ENCODE assay signal across 8 cellular contexts in genomic region chr2:175366814-175367213, GRCh38.
DNase-seq lines count a peak whose midpoint lies in the region; ATAC-seq and TF ChIP-seq lines count a peak whose summit lies in the region.

No MANE protein-coding gene starts in this region.

- H3K36me3 ChIP-seq in heart left ventricle: no peaks in the 10 kb centered on the region

- peak; percentile 72 for TF ChIP-seq CTCF in GM10266 (IDR thresholded peaks at IDR 0.05; ENCODE audit: control insufficient read depth, insufficient read depth, low read depth, missing control alignments)
- peak; percentile 54 to 76 (median 70) for TF ChIP-seq CTCF in heart left ventricle (IDR thresholded peaks at IDR 0.05)

- TF ChIP-seq POLR2A in heart left ventricle (IDR thresholded peaks at IDR 0.05): no peak

- peaks cover 0 to 11% (median 0%) of the 10 kb centered on the region in 12 donors for H3K4me1 ChIP-seq in heart left ventricle

- CTCF ChIA-PET in activated CD4-positive, alpha-beta T cell treated with anti-CD3 and anti-CD28 coated beads, Interleukin-2, amount 10 ng/mL, durations not matched to agents 7 days and 5 days (lab: Charles Lee): no interaction called here

- H3K4me3 ChIP-seq in heart left ventricle: no peak overlapping the region

- no peak overlapping the region for H3K27ac ChIP-seq in heart left ventricle

- H3K27ac Mint-ChIP-seq in activated CD4-positive, alpha-beta T cell treated with anti-CD3 and anti-CD28 coated beads, Interleukin-2, amount 10 ng/mL, durations not matched to agents 7 days and 5 days: no peak overlapping the region

- no peaks in the 10 kb centered on the region for H3K4me1 Mint-ChIP-seq in activated CD4-positive, alpha-beta T cell treated with anti-CD3 and anti-CD28 coated beads, Interleukin-2, amount 10 ng/mL, durations not matched to agents 7 days and 5 days

- ATAC-seq in HG03175 (IDR thresholded peaks at IDR 0.05; ENCODE audit: unreplicated experiment): peak; percentile 70
- peak in 3 of 4 donors; percentile 37 to 76 (median 69) for ATAC-seq in heart left ventricle

- H3K36me3 Mint-ChIP-seq in activated CD4-positive, alpha-beta T cell treated with anti-CD3 and anti-CD28 coated beads, Interleukin-2, amount 10 ng/mL, durations not matched to agents 7 days and 5 days (ENCODE audit: low read depth): no peaks in the 10 kb centered on the region

- H3K9me3 ChIP-seq in heart left ventricle: no peaks in the 10 kb centered on the region

- in situ Hi-C loops in ACHN (cut with HindIII; ENCODE audit: low pct_ligation_motif_present, low pct_unique_long_range_greater_than_20kb, low sequenced_read_pairs): no loop called here

- H3K9me3 Mint-ChIP-seq in activated CD4-positive, alpha-beta T cell treated with anti-CD3 and anti-CD28 coated beads, Interleukin-2, amount 10 ng/mL, durations not matched to agents 7 days and 5 days: no peaks in the 10 kb centered on the region

- intact Hi-C loops in heart left ventricle (cut with DNase I): loop anchor here (2.0 to 10.0 kb wide), 3 partner anchors 318 to 722 kb away; no protein-coding TSS in a partner anchor
- intact Hi-C loops in posterior vena cava (cut with DNase I): loop anchor here in 1 of 2 donors (10.0 kb wide), 1 partner anchor 728 kb away; the partner anchor contains the start of genes HOXD12 and HOXD13

- no peak overlapping the region for H3K4me3 Mint-ChIP-seq in activated CD4-positive, alpha-beta T cell treated with anti-CD3 and anti-CD28 coated beads, Interleukin-2, amount 10 ng/mL, durations not matched to agents 7 days and 5 days

- peaks cover 30% of the 10 kb centered on the region for H3K27me3 Mint-ChIP-seq in activated CD4-positive, alpha-beta T cell treated with anti-CD3 and anti-CD28 coated beads, Interleukin-2, amount 10 ng/mL, durations not matched to agents 7 days and 5 days

- peak; percentile 56 for DNase-seq in ACHN
- DNase-seq in GM10266 (ENCODE audit: extremely low spot score): peak; percentile 24
- DNase-seq in NCI-H2227 (lab: John Stamatoyannopoulos, UW; ENCODE audit: unreplicated experiment): peak; percentile 82
- DNase-seq in activated CD4-positive, alpha-beta T cell treated with anti-CD3 and anti-CD28 coated beads, Interleukin-2, amount 10 ng/mL, durations not matched to agents 7 days and 5 days: peak; percentile 40
- peak in 2 of 5 donors; percentile 13 to 20 for DNase-seq in heart left ventricle
- peak; percentile 80 for DNase-seq in retina
- DNase-seq in posterior vena cava (ENCODE audit: low spot score): no peak

- POLR2A ChIA-PET in activated CD4-positive, alpha-beta T cell treated with anti-CD3 and anti-CD28 coated beads, Interleukin-2, amount 10 ng/mL, durations not matched to agents 7 days and 5 days (lab: Charles Lee): no interaction called here

- peaks cover 0 to 71% (median 11%) of the 10 kb centered on the region in 9 donors for H3K27me3 ChIP-seq in heart left ventricle

- WGBS in heart left ventricle, 4 donors: 3 to 6% (median 5%) methylated on average over 7 of the region's 7 CpGs
